In the genomic region with DNA sequence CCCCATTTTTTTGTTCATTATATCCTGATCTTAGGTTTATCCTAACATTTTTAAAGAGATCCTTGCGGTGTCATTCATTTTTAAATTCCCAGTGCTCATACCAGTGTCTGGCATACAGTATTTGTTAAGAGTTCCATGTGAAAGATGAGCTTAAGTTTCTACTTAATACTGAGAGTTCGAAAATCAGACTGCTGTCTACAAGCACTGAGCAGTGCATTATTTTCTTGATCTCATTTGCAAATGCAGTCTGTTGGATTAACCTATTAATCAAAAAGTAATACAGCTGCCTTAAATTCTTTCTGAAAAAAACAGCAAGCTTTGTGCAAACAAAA, we compare ENCODE assay signal across 8 cellular contexts. TPM values are rescaled to one million over a fixed set of nuclear protein-coding genes. Genes with fewer than 3 reads are reported as not detected.
A peak's percentile ranks its signal among the peaks of the same experiment; 100 is the strongest.
DNase-seq lines count a peak whose midpoint lies in the region; ATAC-seq and TF ChIP-seq lines count a peak whose summit lies in the region.

No MANE protein-coding gene starts in this region.

- peak overlapping the region; percentile 64 to 99; a peak in 3 of 4 replicates for H4K8ac ChIP-seq in IMR-90 (ENCODE audit: low read depth in 2 of 2, low read length in 2 of 2)

- 0 out of 2 replicates have a peak overlapping the region, but pooled peaks have one; percentile 10 for H3K23ac ChIP-seq in IMR-90 (ENCODE audit: low read depth, low read length)

- H3K4me3 Mint-ChIP-seq in Calu3 (ENCODE audit: low read depth, unreplicated experiment) = peak overlapping the region; percentile 85
- peak overlapping the region; percentile 89 to 97 (median 93) for H3K4me3 Mint-ChIP-seq in naive thymus-derived CD4-positive, alpha-beta T cell

- H3K27me3 ChIP-seq in IMR-90 (ENCODE audit: control insufficient read depth, insufficient read depth, low read length) = no peaks in the 10 kb centered on the region
- H3K27me3 ChIP-seq in naive thymus-derived CD4-positive, alpha-beta T cell (ENCODE audit: control insufficient read depth in 2 of 2, insufficient read depth in 2 of 2, low read length in 2 of 2) = no peaks in the 10 kb centered on the region

- H4K91ac ChIP-seq in IMR-90 (ENCODE audit: insufficient read depth, low read depth, low read length) = no peak overlapping the region

- H3K27ac ChIP-seq in IMR-90 (ENCODE audit: insufficient read depth, low read length) (peak overlapping the region; percentile 86), coronary artery (peak overlapping the region; percentile 58 to 90)
- H3K27ac ChIP-seq in naive thymus-derived CD4-positive, alpha-beta T cell (ENCODE audit: low read depth, low read length) = peak overlapping the region; percentile 75

- peak overlapping the region; percentile 74 for H3K4me2 ChIP-seq in IMR-90 (ENCODE audit: low read depth, low read length)

- TF ChIP-seq POLR2A in IMR-90 (IDR thresholded peaks at IDR 0.05; ENCODE audit: low read depth, low read length) = no peak

- peak overlapping the region; percentile 87 for H3K9ac ChIP-seq in IMR-90 (ENCODE audit: low read depth, low read length)

- no peaks in the 10 kb centered on the region for H3K4me1 ChIP-seq in IMR-90 (ENCODE audit: control insufficient read depth, insufficient read depth, low read length)
- peaks cover 0 to 3% of the 10 kb centered on the region in 2 donors for H3K4me1 ChIP-seq in naive thymus-derived CD4-positive, alpha-beta T cell (ENCODE audit: control insufficient read depth in 2 of 2, insufficient read depth in 2 of 2, low read length in 2 of 2)

- H3K4ac ChIP-seq in IMR-90 (ENCODE audit: low read depth, low read length) = 0 out of 2 replicates have a peak overlapping the region, but pooled peaks have one; percentile 95

- intact Hi-C loops in Calu3 (cut with micrococcal nuclease; ENCODE audit: unreplicated experiment) (loop anchor here (1.0 kb wide), 1 partner anchor 59 kb away; no protein-coding TSS in a partner anchor), IMR-90 (cut with micrococcal nuclease) (loop anchor here (2.0 kb wide), 1 partner anchor 59 kb away; no protein-coding TSS in a partner anchor)
- intact Hi-C loops in naive thymus-derived CD4-positive, alpha-beta T cell (cut with micrococcal nuclease) = loop anchor here in 1 of 2 donors (1.0 kb wide), 1 partner anchor 63 kb away; no protein-coding TSS in a partner anchor

- POLR2A ChIA-PET in IMR-90 (lab: Charles Lee; ENCODE audit: unreplicated experiment) = interaction anchor here (0.8 to 1.0 kb wide), 2 partner anchors 32 to 46 kb away, joined by 3 to 12 read pairs; a partner anchor contains a TSS
- POLR2A ChIA-PET in naive thymus-derived CD4-positive, alpha-beta T cell (lab: Charles Lee) = interaction anchor here (0.6 to 4.5 kb wide), 6 partner anchors 9 to 175 kb away, joined by 3 to 34 read pairs (median 4); a partner anchor contains a TSS

- H3K4me3 ChIP-seq in IMR-90 (ENCODE audit: insufficient read depth, low read depth, low read length) (peak overlapping the region; percentile 60), coronary artery (peak overlapping the region; percentile 87)
- H3K4me3 ChIP-seq in naive thymus-derived CD4-positive, alpha-beta T cell (ENCODE audit: low read length) = peak overlapping the region; percentile 77

- H4K20me1 ChIP-seq in IMR-90 (ENCODE audit: insufficient read depth, low read length) = no peaks in the 10 kb centered on the region

- H3K36me3 Mint-ChIP-seq in Calu3 (ENCODE audit: insufficient read depth, unreplicated experiment) = peaks cover 23% of the 10 kb centered on the region
- H3K36me3 Mint-ChIP-seq in naive thymus-derived CD4-positive, alpha-beta T cell = peaks cover 0 to 3% (median 1%) of the 10 kb centered on the region in 5 donors

- H3K27me3 Mint-ChIP-seq in Calu3 (ENCODE audit: unreplicated experiment) = no peaks in the 10 kb centered on the region
- no peaks in the 10 kb centered on the region for H3K27me3 Mint-ChIP-seq in naive thymus-derived CD4-positive, alpha-beta T cell

- peaks cover 0 to 3% of the 10 kb centered on the region in 2 experiments; a peak in 2 of 4 replicates for H3K79me1 ChIP-seq in IMR-90 (ENCODE audit: low read depth in 1 of 2, low read length in 2 of 2)

- peak overlapping the region; percentile 66 for H2BK5ac ChIP-seq in IMR-90 (ENCODE audit: low read depth, low read length, poor library complexity, severe bottlenecking)

- peak overlapping the region; percentile 96 for H3K27ac Mint-ChIP-seq in Calu3 (ENCODE audit: unreplicated experiment)
- peak overlapping the region in 8 of 9 donors; percentile 54 to 95 (median 92) for H3K27ac Mint-ChIP-seq in naive thymus-derived CD4-positive, alpha-beta T cell

- in situ Hi-C loops in IMR-90 (cut with MboI; ENCODE audit: low sequenced_read_pairs) = no loop called here

- CTCF ChIA-PET in Calu3 (lab: Charles Lee) = interaction anchor here (0.7 to 1.4 kb wide), 6 partner anchors 10 to 63 kb away, joined by 3 to 8 read pairs (median 4); no protein-coding TSS in a partner anchor
- CTCF ChIA-PET in IMR-90 (lab: Yijun Ruan, JAX) = interaction anchor here (1.0 kb wide), 1 partner anchor 63 kb away, joined by 3 read pairs; no protein-coding TSS in a partner anchor
- CTCF ChIA-PET in naive thymus-derived CD4-positive, alpha-beta T cell (lab: Charles Lee) = interaction anchor here (1.5 kb wide), 1 partner anchor 41 kb away, joined by 4 read pairs; no protein-coding TSS in a partner anchor

- H3K9me3 Mint-ChIP-seq in Calu3 (ENCODE audit: low read depth, unreplicated experiment) = no peaks in the 10 kb centered on the region
- no peaks in the 10 kb centered on the region for H3K9me3 Mint-ChIP-seq in naive thymus-derived CD4-positive, alpha-beta T cell

- no peak for DNase-seq in Calu3
- DNase-seq in IMR-90 = no peak
- no peak for DNase-seq in coronary artery (ENCODE audit: low spot score)
- no peak for DNase-seq in naive thymus-derived CD4-positive, alpha-beta T cell
- DNase-seq in activated effector memory CD4-positive, alpha-beta T cell treated with Interleukin-2 at 50 U/mL for 16 hours = no peak
- no peak for DNase-seq in GM20000 (ENCODE audit: low spot score)
- no peak for DNase-seq in NOMO-1 treated with DMSO at 0.1 percent for 48 hours (lab: John Stamatoyannopoulos, UW; ENCODE audit: unreplicated experiment)

- no peaks in the 10 kb centered on the region for H3K4me1 Mint-ChIP-seq in Calu3 (ENCODE audit: low read depth, unreplicated experiment)
- peaks cover 13 to 31% (median 21%) of the 10 kb centered on the region in 7 donors for H3K4me1 Mint-ChIP-seq in naive thymus-derived CD4-positive, alpha-beta T cell

- 0 out of 2 replicates have a peak overlapping the region, but pooled peaks have one; percentile 92 for H3K14ac ChIP-seq in IMR-90 (replicated peaks; ENCODE audit: low read depth, low read length)

- no peak overlapping the region for H2BK20ac ChIP-seq in IMR-90 (ENCODE audit: low read depth, low read length)

- no peak overlapping the region for H2BK120ac ChIP-seq in IMR-90 (ENCODE audit: low read depth, low read length)

- H3K36me3 ChIP-seq in IMR-90 (ENCODE audit: control insufficient read depth, insufficient read depth, low read length) = peaks cover 2% of the 10 kb centered on the region; the same call in 1 of the 2 replicates
- H3K36me3 ChIP-seq in naive thymus-derived CD4-positive, alpha-beta T cell (ENCODE audit: control insufficient read depth in 2 of 3, insufficient read depth in 3 of 3, low read length in 3 of 3) = peaks cover 0 to 5% (median 0%) of the 10 kb centered on the region in 3 experiments

- no peak overlapping the region for H4K5ac ChIP-seq in IMR-90 (ENCODE audit: low read depth, low read length)

- peak; percentile 22 for ATAC-seq in GM21526 (IDR thresholded peaks at IDR 0.05; ENCODE audit: low FRiP score, unreplicated experiment)
- peak; percentile 50 for ATAC-seq in IMR-90 (ENCODE audit: low read depth)
- no peak for ATAC-seq in naive thymus-derived CD4-positive, alpha-beta T cell

- no CpG with 5 or more reads among the region's 2 CpGs for WGBS in IMR-90 (ENCODE audit: extremely low coverage in 2 of 2, insufficient read length in 1 of 2), 2 experiments

- H2AK5ac ChIP-seq in IMR-90 (ENCODE audit: low read depth, low read length) = no peak overlapping the region

- H2BK15ac ChIP-seq in IMR-90 (ENCODE audit: low read depth, low read length) = no peak overlapping the region

- TF ChIP-seq RAD21 in IMR-90 (IDR thresholded peaks at IDR 0.05; ENCODE audit: low read length) = no peak

- dilution Hi-C loops in IMR-90 (cut with HindIII; ENCODE audit: low sequenced_read_pairs, unreplicated experiment) = no loop called here

- H2AFZ ChIP-seq in IMR-90 (replicated peaks; ENCODE audit: low read length, poor library complexity) = peak overlapping the region; percentile 98

- BruUV-seq in Calu3 (replicated peaks; lab: Mats Ljungman, UMichigan) (no TSS peak), IMR-90 (replicated peaks; lab: Mats Ljungman, UMichigan) (no TSS peak)

- no peaks in the 10 kb centered on the region for H3K9me1 ChIP-seq in IMR-90 (ENCODE audit: insufficient read depth, low read length)

- H3K56ac ChIP-seq in IMR-90 (ENCODE audit: extremely low read depth, insufficient read depth, low read length) = peak overlapping the region; percentile 82

- H3K9me3 ChIP-seq in IMR-90 (ENCODE audit: control insufficient read depth, insufficient read depth, low read length) = no peaks in the 10 kb centered on the region
- H3K9me3 ChIP-seq in naive thymus-derived CD4-positive, alpha-beta T cell (ENCODE audit: control insufficient read depth in 2 of 3, low read length in 3 of 3) = no peaks in the 10 kb centered on the region

- no peak overlapping the region for H2AK9ac ChIP-seq in IMR-90 (replicated peaks; ENCODE audit: low read depth, low read length, poor library complexity)

- TF ChIP-seq CTCF in Calu3 (IDR thresholded peaks at IDR 0.05; ENCODE audit: unreplicated experiment) = no peak
- TF ChIP-seq CTCF in IMR-90 (conservative IDR thresholded peaks at IDR 0.05; ENCODE audit: low read depth, low read length) = no peak
- TF ChIP-seq CTCF in coronary artery (IDR thresholded peaks at IDR 0.05) = no peak
- TF ChIP-seq CTCF in GM20000 (IDR thresholded peaks at IDR 0.05; ENCODE audit: extremely low read depth, missing control alignments) = no peak

- no peak overlapping the region for H3K18ac ChIP-seq in IMR-90 (ENCODE audit: low read depth, low read length)

RNA-seq across cellular contexts. Expression of a gene that starts 0.7 kb away (rescaled TPM):
- 5.8 and 7.6 TPM in 2 replicates for total RNA-seq in Calu3 (2022)
- 8.2 and 9.2 TPM in 2 replicates for total RNA-seq in IMR-90 (2012; rRNA removed)
- 7.1 and 8.9 TPM in 2 replicates for polyA plus RNA-seq in IMR-90 (2012; rRNA removed)
- 1.3 and 1.9 TPM in 2 replicates for polyA plus RNA-seq in IMR-90 (2012; cell fraction: cytosol; rRNA removed)
- polyA plus RNA-seq in IMR-90 (2012; cell fraction: nucleus; rRNA removed; ENCODE audit: low replicate concordance) = 0.85 and 5.2 TPM in 2 replicates
- 1 to 10 TPM; 1.8 to 7.3 (median 4.2) TPM for total RNA-seq in naive thymus-derived CD4-positive, alpha-beta T cell
- polyA plus RNA-seq in naive thymus-derived CD4-positive, alpha-beta T cell = 10 to 100 TPM; 10.6 to 11.4 TPM

RNA-seq across cellular contexts. Expression of a gene that starts 31.8 kb away (rescaled TPM):
- 78.1 and 82.5 TPM in 2 replicates for total RNA-seq in Calu3 (2022)
- total RNA-seq in IMR-90 (2012; rRNA removed) = 46.2 and 65.0 TPM in 2 replicates
- polyA plus RNA-seq in IMR-90 (2012; rRNA removed) = 31.3 and 44.5 TPM in 2 replicates
- 3.9 and 4.1 TPM in 2 replicates for polyA plus RNA-seq in IMR-90 (2012; cell fraction: cytosol; rRNA removed)
- 27.9 and 221 TPM in 2 replicates for polyA plus RNA-seq in IMR-90 (2012; cell fraction: nucleus; rRNA removed; ENCODE audit: low replicate concordance)
- total RNA-seq in naive thymus-derived CD4-positive, alpha-beta T cell = 100 to 1,000 TPM; 146 to 423 (median 302) TPM
- 100 to 1,000 TPM in 1 of 2 donors, 10 to 100 TPM in 1; 75.2 to 102 TPM for polyA plus RNA-seq in naive thymus-derived CD4-positive, alpha-beta T cell

RNA-seq across cellular contexts. Expression of a gene that starts 43.9 kb away (rescaled TPM):
- total RNA-seq in Calu3 (2022) (0.83 and 1.5 TPM in 2 replicates), IMR-90 (2012; rRNA removed) (1.1 and 1.9 TPM in 2 replicates)
- polyA plus RNA-seq in IMR-90 (2012; rRNA removed) = 2.7 and 3.4 TPM in 2 replicates
- polyA plus RNA-seq in IMR-90 (2012; cell fraction: cytosol; rRNA removed) = 0.57 and 1.3 TPM in 2 replicates
- polyA plus RNA-seq in IMR-90 (2012; cell fraction: nucleus; rRNA removed; ENCODE audit: low replicate concordance) = 0.84 and 5.0 TPM in 2 replicates
- total RNA-seq in naive thymus-derived CD4-positive, alpha-beta T cell = not detected
- not detected for polyA plus RNA-seq in naive thymus-derived CD4-positive, alpha-beta T cell
